ENCODE assay signal across 26 cellular contexts in genomic region chr10:27485368-27485767, GRCh38.
"Had no signal": no experiment of that assay in that cellular context is flagged by ENCODE, and none has a peak within 500 bp of the region (broad histone marks: within the 10 kb centered on the region; RNA-seq: fewer than 3 reads in every experiment).

No MANE protein-coding gene starts in this region.

- ATAC-seq: left ventricle myocardium superior; natural killer cell; pancreas; sciatic nerve; stimulated activated effector memory CD8-positive, alpha-beta T cell treated with anti-CD3 and anti-CD28 coated beads, Interleukin-12 subunit alpha, Interleukin-12 subunit beta, amount 100 ng/mL, for 72 hours; upper lobe of right lung had no signal

- H3K4me3 ChIP-seq: colonic mucosa, esophagus squamous epithelium, lung, pancreas, stomach, thoracic aorta, tibial nerve, upper lobe of right lung, uterus had no signal

- H3K36me3 ChIP-seq: colonic mucosa, esophagus squamous epithelium, pancreas, stomach, thoracic aorta, tibial nerve, upper lobe of right lung, uterus had no signal

- H3K27ac ChIP-seq: colonic mucosa, esophagus squamous epithelium, pancreas, thoracic aorta, tibial nerve, upper lobe of right lung, uterus had no signal

- H3K4me1 ChIP-seq: colonic mucosa, pancreas, tibial nerve, upper lobe of right lung, uterus had no signal

- DNase-seq: colonic mucosa; effector CD8-positive, alpha-beta T cell; endodermal cell; erythroblast; esophagus squamous epithelium; hypothalamus; immature natural killer cell; islet precursor cell; left ventricle myocardium superior; mesenchymal stem cell; natural killer cell; occipital lobe; pancreas; stimulated activated CD4-positive, alpha-beta T cell treated with anti-CD3 and anti-CD28 coated beads, Interleukin-2, amount 100 ng/mL, for 24 hours; stimulated activated CD4-positive, alpha-beta T cell treated with anti-CD3 and anti-CD28 coated beads, Interleukin-4, amount 100 ng/mL, for 24 hours; stimulated activated naive CD4-positive, alpha-beta T cell treated with Interleukin-2 at 50 U/mL for 16 hours; stomach; substantia nigra; upper lobe of right lung; uterus had no signal

- FAIRE-seq: frontal cortex, pancreas had no signal

- H3K9me3 ChIP-seq: colonic mucosa, esophagus squamous epithelium, pancreas, stomach, thoracic aorta, upper lobe of right lung, uterus had no signal

- H3K27me3 ChIP-seq: colonic mucosa, pancreas, tibial nerve, upper lobe of right lung, uterus had no signal
